ENCODE assay signal across 1 cellular context in genomic region chr1:204516180-204516879, GRCh38.
TF ChIP-seq lines count a peak whose summit lies in the region.

Gene MDM4, plus strand, starts transcription at chr1:204516406. Its CDS starts 9,113 bp downstream, at chr1:204525519.

TF ChIP-seq in HepG2, 621 proteins besides CTCF, POLR2A, EP300 and RAD21 (continued from another document and continues in another):
- TF ChIP-seq, protein P1, sequence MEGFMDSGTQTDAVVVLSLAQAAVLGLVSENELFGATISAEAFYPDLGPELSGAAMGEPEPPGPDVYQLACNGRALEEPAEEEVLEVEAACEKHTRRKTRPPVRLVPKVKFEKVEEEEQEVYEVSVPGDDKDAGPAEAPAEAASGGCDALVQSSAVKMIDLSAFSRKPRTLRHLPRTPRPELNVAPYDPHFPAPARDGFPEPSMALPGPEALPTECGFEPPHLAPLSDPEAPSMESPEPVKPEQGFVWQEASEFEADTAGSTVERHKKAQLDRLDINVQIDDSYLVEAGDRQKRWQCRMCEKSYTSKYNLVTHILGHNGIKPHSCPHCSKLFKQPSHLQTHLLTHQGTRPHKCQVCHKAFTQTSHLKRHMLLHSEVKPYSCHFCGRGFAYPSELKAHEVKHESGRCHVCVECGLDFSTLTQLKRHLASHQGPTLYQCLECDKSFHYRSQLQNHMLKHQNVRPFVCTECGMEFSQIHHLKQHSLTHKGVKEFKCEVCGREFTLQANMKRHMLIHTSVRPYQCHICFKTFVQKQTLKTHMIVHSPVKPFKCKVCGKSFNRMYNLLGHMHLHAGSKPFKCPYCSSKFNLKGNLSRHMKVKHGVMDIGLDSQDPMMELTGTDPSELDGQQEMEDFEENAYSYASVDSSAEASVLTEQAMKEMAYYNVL (CRISPR knock-in tag; IDR thresholded peaks at IDR 0.05; ENCODE audit: borderline replicate concordance), result peak; percentile 74; the same call in 1 of the 2 replicates
- TF ChIP-seq NBN (conservative IDR thresholded peaks at IDR 0.05) (no peak), PPARG (CRISPR knock-in tag; conservative IDR thresholded peaks at IDR 0.05) (peak; percentile 25), ZNF362 (CRISPR knock-in tag; IDR thresholded peaks at IDR 0.05; ENCODE audit: borderline replicate concordance) (0 out of 2 replicates have a peak, but pooled peaks have one; percentile 39), HNF4G (IDR thresholded peaks at IDR 0.05; ENCODE audit: borderline replicate concordance, low read depth, low read length) (0 out of 2 replicates have a peak, but pooled peaks have one; percentile 7), HNF4G (CRISPR knock-in tag; IDR thresholded peaks at IDR 0.05; ENCODE audit: borderline replicate concordance, low read depth) (peak; percentile 70; the same call in 1 of the 2 replicates), GTF3A (CRISPR knock-in tag; conservative IDR thresholded peaks at IDR 0.05) (0 out of 2 replicates have a peak, but pooled peaks have one; percentile 46), TOPORS (CRISPR knock-in tag; IDR thresholded peaks at IDR 0.05) (peak; percentile 54; the same call in 1 of the 2 replicates), SAP130 (CRISPR knock-in tag; IDR thresholded peaks at IDR 0.05; ENCODE audit: low read depth) (peak; percentile 93), ZNF83 (CRISPR knock-in tag; IDR thresholded peaks at IDR 0.05; ENCODE audit: borderline replicate concordance) (no peak), FLYWCH1 (CRISPR knock-in tag; IDR thresholded peaks at IDR 0.05) (0 out of 2 replicates have a peak, but pooled peaks have one; percentile 7), FOXO1 (CRISPR knock-in tag; IDR thresholded peaks at IDR 0.05) (peak; percentile 70), MAZ (IDR thresholded peaks at IDR 0.05; ENCODE audit: borderline replicate concordance, low read depth, low read length) (peak; percentile 52; the same call in 1 of the 2 replicates), MAZ (CRISPR knock-in tag; IDR thresholded peaks at IDR 0.05; ENCODE audit: low read depth) (peak; percentile 72), MXD4 (CRISPR knock-in tag; IDR thresholded peaks at IDR 0.05) (peak; percentile 83), ZNF432 (CRISPR knock-in tag; IDR thresholded peaks at IDR 0.05; ENCODE audit: borderline replicate concordance) (no peak), REPIN1 (CRISPR knock-in tag; IDR thresholded peaks at IDR 0.05; ENCODE audit: borderline replicate concordance, low read depth) (peak; percentile 95; the same call in 1 of the 2 replicates), ZFP1 (CRISPR knock-in tag; IDR thresholded peaks at IDR 0.05) (peak; percentile 66; the same call in 1 of the 2 replicates), HOXA5 (CRISPR knock-in tag; IDR thresholded peaks at IDR 0.05) (peak; percentile 90), ZNF703 (CRISPR knock-in tag; IDR thresholded peaks at IDR 0.05; ENCODE audit: borderline replicate concordance) (no peak), MTERF4 (CRISPR knock-in tag; IDR thresholded peaks at IDR 0.05) (peak; percentile 33; the same call in 1 of the 2 replicates), ZFAT (CRISPR knock-in tag; conservative IDR thresholded peaks at IDR 0.05) (no peak), ZBTB26 (CRISPR knock-in tag; IDR thresholded peaks at IDR 0.05; ENCODE audit: borderline replicate concordance) (no peak), ZNF616 (CRISPR knock-in tag; IDR thresholded peaks at IDR 0.05; ENCODE audit: low read depth) (peak; percentile 60; the same call in 1 of the 2 replicates), ZNF562 (CRISPR knock-in tag; IDR thresholded peaks at IDR 0.05; ENCODE audit: borderline replicate concordance) (no peak), ELF3 (CRISPR knock-in tag; IDR thresholded peaks at IDR 0.05) (peak; percentile 74), TEAD2 (CRISPR knock-in tag; IDR thresholded peaks at IDR 0.05) (no peak), ZMYM3 (CRISPR knock-in tag; IDR thresholded peaks at IDR 0.05) (peak; percentile 59; the same call in 1 of the 2 replicates), ZNF451 (CRISPR knock-in tag; IDR thresholded peaks at IDR 0.05) (no peak), CEBPB (IDR thresholded peaks at IDR 0.05; ENCODE audit: borderline replicate concordance, low read depth, low read length) (peak; percentile 72; the same call in 1 of the 2 replicates), PAXIP1 (CRISPR knock-in tag; conservative IDR thresholded peaks at IDR 0.05) (peak; percentile 74), PCBP1 (IDR thresholded peaks at IDR 0.05; ENCODE audit: borderline replicate concordance, low read depth, low read length) (0 out of 2 replicates have a peak, but pooled peaks have one; percentile 64), ZBTB46 (CRISPR knock-in tag; IDR thresholded peaks at IDR 0.05; ENCODE audit: borderline replicate concordance) (0 out of 2 replicates have a peak, but pooled peaks have one; percentile 91), ZFP36L1 (CRISPR knock-in tag; IDR thresholded peaks at IDR 0.05) (no peak), BORCS8-MEF2B (CRISPR knock-in tag; IDR thresholded peaks at IDR 0.05) (peak; percentile 95), RFX1 (IDR thresholded peaks at IDR 0.05) (no peak), ZNF143 (CRISPR knock-in tag; IDR thresholded peaks at IDR 0.05) (peak; percentile 65; the same call in 1 of the 2 replicates), ZNF484 (CRISPR knock-in tag; IDR thresholded peaks at IDR 0.05; ENCODE audit: borderline replicate concordance, low read depth) (no peak), ZNF205 (CRISPR knock-in tag; IDR thresholded peaks at IDR 0.05) (peak; percentile 92), GATA4 (IDR thresholded peaks at IDR 0.05; ENCODE audit: borderline replicate concordance, low read depth) (no peak), ATAD3A (CRISPR knock-in tag; IDR thresholded peaks at IDR 0.05) (peak; percentile 77), GATAD2A (CRISPR knock-in tag; IDR thresholded peaks at IDR 0.05) (peak; percentile 74), RARA (CRISPR knock-in tag; IDR thresholded peaks at IDR 0.05) (peak; percentile 23; the same call in 1 of the 2 replicates), ZNF7 (CRISPR knock-in tag; IDR thresholded peaks at IDR 0.05) (peak; percentile 23; the same call in 1 of the 2 replicates)
- TF ChIP-seq, protein P2, sequence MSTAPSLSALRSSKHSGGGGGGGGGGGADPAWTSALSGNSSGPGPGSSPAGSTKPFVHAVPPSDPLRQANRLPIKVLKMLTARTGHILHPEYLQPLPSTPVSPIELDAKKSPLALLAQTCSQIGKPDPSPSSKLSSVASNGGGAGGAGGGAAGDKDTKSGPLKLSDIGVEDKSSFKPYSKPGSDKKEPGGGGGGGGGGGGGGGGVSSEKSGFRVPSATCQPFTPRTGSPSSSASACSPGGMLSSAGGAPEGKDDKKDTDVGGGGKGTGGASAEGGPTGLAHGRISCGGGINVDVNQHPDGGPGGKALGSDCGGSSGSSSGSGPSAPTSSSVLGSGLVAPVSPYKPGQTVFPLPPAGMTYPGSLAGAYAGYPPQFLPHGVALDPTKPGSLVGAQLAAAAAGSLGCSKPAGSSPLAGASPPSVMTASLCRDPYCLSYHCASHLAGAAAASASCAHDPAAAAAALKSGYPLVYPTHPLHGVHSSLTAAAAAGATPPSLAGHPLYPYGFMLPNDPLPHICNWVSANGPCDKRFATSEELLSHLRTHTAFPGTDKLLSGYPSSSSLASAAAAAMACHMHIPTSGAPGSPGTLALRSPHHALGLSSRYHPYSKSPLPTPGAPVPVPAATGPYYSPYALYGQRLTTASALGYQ (CRISPR knock-in tag; IDR thresholded peaks at IDR 0.05), result peak; percentile 68; the same call in 1 of the 2 replicates
- TF ChIP-seq, protein P3, sequence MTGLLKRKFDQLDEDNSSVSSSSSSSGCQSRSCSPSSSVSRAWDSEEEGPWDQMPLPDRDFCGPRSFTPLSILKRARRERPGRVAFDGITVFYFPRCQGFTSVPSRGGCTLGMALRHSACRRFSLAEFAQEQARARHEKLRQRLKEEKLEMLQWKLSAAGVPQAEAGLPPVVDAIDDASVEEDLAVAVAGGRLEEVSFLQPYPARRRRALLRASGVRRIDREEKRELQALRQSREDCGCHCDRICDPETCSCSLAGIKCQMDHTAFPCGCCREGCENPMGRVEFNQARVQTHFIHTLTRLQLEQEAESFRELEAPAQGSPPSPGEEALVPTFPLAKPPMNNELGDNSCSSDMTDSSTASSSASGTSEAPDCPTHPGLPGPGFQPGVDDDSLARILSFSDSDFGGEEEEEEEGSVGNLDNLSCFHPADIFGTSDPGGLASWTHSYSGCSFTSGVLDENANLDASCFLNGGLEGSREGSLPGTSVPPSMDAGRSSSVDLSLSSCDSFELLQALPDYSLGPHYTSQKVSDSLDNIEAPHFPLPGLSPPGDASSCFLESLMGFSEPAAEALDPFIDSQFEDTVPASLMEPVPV (CRISPR knock-in tag; IDR thresholded peaks at IDR 0.05), result peak; percentile 92
- TF ChIP-seq, protein P4, sequence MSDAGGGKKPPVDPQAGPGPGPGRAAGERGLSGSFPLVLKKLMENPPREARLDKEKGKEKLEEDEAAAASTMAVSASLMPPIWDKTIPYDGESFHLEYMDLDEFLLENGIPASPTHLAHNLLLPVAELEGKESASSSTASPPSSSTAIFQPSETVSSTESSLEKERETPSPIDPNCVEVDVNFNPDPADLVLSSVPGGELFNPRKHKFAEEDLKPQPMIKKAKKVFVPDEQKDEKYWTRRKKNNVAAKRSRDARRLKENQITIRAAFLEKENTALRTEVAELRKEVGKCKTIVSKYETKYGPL (CRISPR knock-in tag; IDR thresholded peaks at IDR 0.05), result no peak
